Comparison of ENCODE assay signal across 1 cellular context in genomic region chr2:37324786-37325624, GRCh38.
TF ChIP-seq lines count a peak whose summit lies in the region.

TSS of gene PRKD3 (minus strand) at chr2:37324833. CDS start at chr2:37316524, 8,309 bp downstream.

TF ChIP-seq in HCT116, 20 proteins besides CTCF, POLR2A, EP300 and RAD21 (continued from another document):
- peak; percentile 97; the same call in 1 of the 2 replicates for TF ChIP-seq EZH2phosphoT487 (IDR thresholded peaks at IDR 0.05; ENCODE audit: borderline replicate concordance)
- TF ChIP-seq, protein P1, sequence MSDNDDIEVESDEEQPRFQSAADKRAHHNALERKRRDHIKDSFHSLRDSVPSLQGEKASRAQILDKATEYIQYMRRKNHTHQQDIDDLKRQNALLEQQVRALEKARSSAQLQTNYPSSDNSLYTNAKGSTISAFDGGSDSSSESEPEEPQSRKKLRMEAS (IDR thresholded peaks at IDR 0.05): peak; percentile 61
- TF ChIP-seq POLR2AphosphoS5 (IDR thresholded peaks at IDR 0.05; ENCODE audit: low read depth, low read length): peak; percentile 5; the same call in 1 of the 2 replicates
- TF ChIP-seq FOSL1 (IDR thresholded peaks at IDR 0.05; ENCODE audit: low read depth): no peak
